8 cellular contexts compared by ENCODE assay signal in genomic region chr20:59403261-59403961, GRCh38.
DNase-seq lines count a peak whose midpoint lies in the region; ATAC-seq and TF ChIP-seq lines count a peak whose summit lies in the region.

No MANE protein-coding gene starts in this region.

- no peaks in the 10 kb centered on the region for H3K36me3 ChIP-seq in DND-41 (ENCODE audit: insufficient read depth, low read length)
- H3K36me3 ChIP-seq in lower lobe of right lung = no peaks in the 10 kb centered on the region

- H3K4me2 ChIP-seq in DND-41 (ENCODE audit: insufficient read depth, low read length) = no peak overlapping the region

- intact Hi-C loops in lower lobe of right lung (cut with DNase I) = no loop called here

- H3K9ac ChIP-seq in DND-41 (ENCODE audit: low read depth, low read length) = no peak overlapping the region

- peak overlapping the region; percentile 49 for H3K4me3 Mint-ChIP-seq in chondrocyte (ENCODE audit: unreplicated experiment)

- H3K27ac ChIP-seq in DND-41 (ENCODE audit: low read length) (no peak overlapping the region), lower lobe of right lung (no peak overlapping the region)

- H4K20me1 ChIP-seq in DND-41 (ENCODE audit: insufficient read depth, low read length) = no peaks in the 10 kb centered on the region; the same call in 1 of the 2 replicates

- DNase-seq in DND-41 (peak; percentile 37), LNCaP clone FGC (ENCODE audit: low read depth) (no peak), chondrocyte (ENCODE audit: low spot score) (peak; percentile 87), lower lobe of right lung (peak; percentile 55), DMS114 treated with DMSO at 0.1 percent for 48 hours (lab: John Stamatoyannopoulos, UW; ENCODE audit: unreplicated experiment) (no peak)
- DNase-seq in activated CD4-positive, alpha-beta T cell treated with anti-CD3 and anti-CD28 coated beads for 4 hours = peak; percentile 64 to 76
- DNase-seq in stimulated activated CD8-positive, alpha-beta memory T cell treated with anti-CD3 and anti-CD28 coated beads, Interleukin-12 subunit alpha, Interleukin-12 subunit beta, amount 100 ng/mL, for 24 hours (ENCODE audit: extremely low read depth) = peak; percentile 36

- H3K4me1 Mint-ChIP-seq in chondrocyte (ENCODE audit: low read depth) = peaks cover 5% of the 10 kb centered on the region

- H3K9me3 Mint-ChIP-seq in chondrocyte (ENCODE audit: low read depth) = no peaks in the 10 kb centered on the region

- H3K27me3 ChIP-seq in DND-41 (ENCODE audit: insufficient read depth, low read length, poor library complexity) = peaks cover 43% of the 10 kb centered on the region
- H3K27me3 ChIP-seq in lower lobe of right lung (ENCODE audit: low read depth) = peaks cover 66% of the 10 kb centered on the region

- H3K4me1 ChIP-seq in DND-41 (ENCODE audit: insufficient read depth, low read length) (no peaks in the 10 kb centered on the region), lower lobe of right lung (peaks cover 10% of the 10 kb centered on the region)

- H3K4me3 ChIP-seq in DND-41 (ENCODE audit: low read depth in 1 of 2, low read length in 2 of 2) (no peak overlapping the region), LNCaP clone FGC (ENCODE audit: low read depth, low read length) (no peak overlapping the region), lower lobe of right lung (no peak overlapping the region)

- no peak overlapping the region for H3K27ac Mint-ChIP-seq in chondrocyte (ENCODE audit: unreplicated experiment)

- no peaks in the 10 kb centered on the region for H3K9me3 ChIP-seq in DND-41 (ENCODE audit: insufficient read depth, low read length, severe bottlenecking)
- H3K9me3 ChIP-seq in lower lobe of right lung = no peaks in the 10 kb centered on the region

- no peaks in the 10 kb centered on the region for H3K36me3 Mint-ChIP-seq in chondrocyte (ENCODE audit: low read depth)

- TF ChIP-seq CTCF in DND-41 (IDR thresholded peaks at IDR 0.05; ENCODE audit: borderline replicate concordance, extremely low read depth, low read length, poor library complexity, severe bottlenecking) (peak; percentile 84), LNCaP clone FGC (IDR thresholded peaks at IDR 0.05; ENCODE audit: control insufficient read depth, extremely low read depth, insufficient read depth) (peak; percentile 98), chondrocyte (IDR thresholded peaks at IDR 0.05) (peak; percentile 100), lower lobe of right lung (IDR thresholded peaks at IDR 0.05) (peak; percentile 98)

- H2AFZ ChIP-seq in DND-41 (ENCODE audit: low read depth, low read length) = no peak overlapping the region

- peaks cover 31% of the 10 kb centered on the region for H3K27me3 Mint-ChIP-seq in chondrocyte (ENCODE audit: low read depth)

- H3K79me2 ChIP-seq in DND-41 (ENCODE audit: insufficient read depth, low read length) = no peaks in the 10 kb centered on the region

- ATAC-seq in DND-41 (ENCODE audit: insufficient read depth, low read depth) = peak; percentile 47; the same call in 1 of the 3 replicates
- ATAC-seq in lower lobe of right lung = peak; percentile 80 to 83
- ATAC-seq in HG03175 (IDR thresholded peaks at IDR 0.05; ENCODE audit: unreplicated experiment) = no peak

Comparison
In these comparisons a context has a peak if more than half of its experiments do, and no peak if none do; other contexts are left out.
1. DNase-seq: peak in DND-41 (single experiment), activated CD4-positive, alpha-beta T cell treated with anti-CD3 and anti-CD28 coated beads for 4 hours (2 of 2), chondrocyte (single experiment), lower lobe of right lung (single experiment) and stimulated activated CD8-positive, alpha-beta memory T cell treated with anti-CD3 and anti-CD28 coated beads, Interleukin-12 subunit alpha, Interleukin-12 subunit beta, amount 100 ng/mL, for 24 hours (single experiment); none in LNCaP clone FGC (single experiment) and DMS114 treated with DMSO at 0.1 percent for 48 hours (single experiment).
2. Peak in every context shown above with its lines, with median percentiles within 50 percentile points of each other: CTCF ChIP-seq.